20 cellular contexts compared by ENCODE assay signal in genomic region chr1:76086109-76086508, GRCh38. TPM values are rescaled to one million over a fixed set of nuclear protein-coding genes. Genes with fewer than 3 reads are reported as not detected.
"Had no signal": no experiment of that assay in that cellular context is flagged by ENCODE, and none has a peak within 500 bp of the region (broad histone marks: within the 10 kb centered on the region; RNA-seq: fewer than 3 reads in every experiment).

No MANE protein-coding gene starts in this region.

- H3K9me3 ChIP-seq: SJSA1 had no signal

- H3K27me3 ChIP-seq: SJSA1 had no signal

- H3K36me3 ChIP-seq: SJSA1 had no signal

- H3K4me3 ChIP-seq: SJSA1 had no signal

- H3K27ac ChIP-seq: HL-60, SJSA1 had no signal

- DNase-seq: KBM-7, MV-4-11, NCI-H1048, NCI-H1105, NCI-H1417, NCI-H1436 treated with DMSO at 0.1 percent for 48 hours, NCI-H1694, NCI-H187 treated with DMSO at 0.1 percent for 48 hours, NCI-H2029 treated with DMSO at 0.1 percent for 48 hours, NCI-H2107, NCI-H2227 treated with DMSO at 0.1 percent for 48 hours, NCI-H524, NCI-H526 treated with DMSO at 0.1 percent for 48 hours, NCI-H748 treated with DMSO at 0.1 percent for 48 hours, Right ventricle myocardium superior, RPMI8226, SIG-M5 had no signal

RNA-seq across cellular contexts. Expression of gene ST6GALNAC3, which starts 11.6 kb away (rescaled TPM):
- total RNA-seq: LHCN-M2 had no signal
